ENCODE assay signal across 9 cellular contexts in the genomic region with DNA sequence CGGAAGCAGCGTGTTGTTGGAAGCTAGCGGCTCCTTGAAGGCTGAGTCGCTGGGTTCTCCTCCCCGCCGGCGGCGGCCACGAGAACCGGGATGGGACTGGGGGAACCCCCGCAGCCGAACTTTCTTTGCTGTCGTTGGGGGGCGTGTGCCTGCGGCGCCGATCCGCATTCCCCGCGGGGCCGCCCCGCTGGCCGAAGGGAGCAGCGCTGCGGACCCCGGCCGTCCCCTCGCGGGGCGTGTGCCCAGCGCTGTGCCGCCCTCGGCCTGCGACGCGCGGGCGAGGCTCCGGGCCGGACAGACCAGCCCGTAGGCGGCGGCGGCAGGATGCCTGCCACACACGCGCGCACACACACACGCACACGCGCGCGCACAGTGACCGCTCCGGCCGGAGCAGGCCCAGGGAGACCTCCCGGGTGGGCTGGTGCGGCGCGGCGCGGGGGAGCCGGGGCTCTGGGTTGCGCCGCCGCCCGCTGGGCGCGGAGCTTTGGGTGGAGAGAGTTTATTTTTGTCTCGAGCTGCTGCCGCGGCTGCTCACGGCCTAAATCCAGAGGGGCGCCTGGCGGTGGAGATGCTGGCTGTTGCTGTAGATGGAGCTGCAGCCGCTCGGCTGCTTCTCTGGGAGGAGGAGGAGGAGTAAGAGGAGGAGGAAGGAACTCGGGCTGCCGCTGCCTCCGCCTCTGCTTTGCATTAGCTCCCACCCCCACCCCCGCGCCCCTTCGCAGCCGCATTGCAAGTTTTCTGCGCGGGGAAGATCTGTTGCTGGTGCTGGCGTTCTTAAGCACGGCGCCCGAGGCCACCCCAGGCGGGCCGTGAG. TPM values are rescaled to one million over a fixed set of nuclear protein-coding genes. Genes with fewer than 3 reads are reported as not detected.
DNase-seq lines count a peak whose midpoint lies in the region; ATAC-seq, FAIRE-seq and TF ChIP-seq lines count a peak whose summit lies in the region.
"Had no signal": no experiment of that assay in that cellular context is flagged by ENCODE, and none has a peak within 500 bp of the region (broad histone marks: within the 10 kb centered on the region; RNA-seq: fewer than 3 reads in every experiment).

A gene with protein sequence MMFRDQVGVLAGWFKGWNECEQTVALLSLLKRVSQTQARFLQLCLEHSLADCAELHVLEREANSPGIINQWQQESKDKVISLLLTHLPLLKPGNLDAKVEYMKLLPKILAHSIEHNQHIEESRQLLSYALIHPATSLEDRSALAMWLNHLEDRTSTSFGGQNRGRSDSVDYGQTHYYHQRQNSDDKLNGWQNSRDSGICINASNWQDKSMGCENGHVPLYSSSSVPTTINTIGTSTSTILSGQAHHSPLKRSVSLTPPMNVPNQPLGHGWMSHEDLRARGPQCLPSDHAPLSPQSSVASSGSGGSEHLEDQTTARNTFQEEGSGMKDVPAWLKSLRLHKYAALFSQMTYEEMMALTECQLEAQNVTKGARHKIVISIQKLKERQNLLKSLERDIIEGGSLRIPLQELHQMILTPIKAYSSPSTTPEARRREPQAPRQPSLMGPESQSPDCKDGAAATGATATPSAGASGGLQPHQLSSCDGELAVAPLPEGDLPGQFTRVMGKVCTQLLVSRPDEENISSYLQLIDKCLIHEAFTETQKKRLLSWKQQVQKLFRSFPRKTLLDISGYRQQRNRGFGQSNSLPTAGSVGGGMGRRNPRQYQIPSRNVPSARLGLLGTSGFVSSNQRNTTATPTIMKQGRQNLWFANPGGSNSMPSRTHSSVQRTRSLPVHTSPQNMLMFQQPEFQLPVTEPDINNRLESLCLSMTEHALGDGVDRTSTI (plus strand): TSS at position 719 of the 814 bp plus-strand sequence. CDS start 789 bp downstream, outside the sequence.

- H3K36me3 ChIP-seq in keratinocyte (ENCODE audit: control insufficient read depth in 2 of 2, extremely low read depth in 1 of 2, insufficient read depth in 2 of 2, low read length in 2 of 2), result peaks cover 1 to 6% of the 10 kb centered on the region in 2 experiments

- H2AFZ ChIP-seq in keratinocyte (ENCODE audit: control insufficient read depth, low read length), result no peak within 1 kb of the TSS

- FAIRE-seq in keratinocyte (lab: Jason Lieb, UNC), result no peak
- FAIRE-seq: A204.1 had no signal

- peak within 1 kb of the TSS; percentile 76 to 91 (median 85) for H3K4me3 ChIP-seq in keratinocyte (ENCODE audit: control insufficient read depth in 2 of 3, extremely low read depth in 1 of 3, insufficient read depth in 2 of 3, low read depth in 1 of 3, low read length in 3 of 3)

- peaks cover 41% of the 10 kb centered on the region for H3K79me2 ChIP-seq in keratinocyte (ENCODE audit: control insufficient read depth, insufficient read depth, low read length)

- dilution Hi-C loops in keratinocyte (cut with MboI; ENCODE audit: extremely low pct_ligation_motif_present, low sequenced_read_pairs), result no loop called here

- no peaks in the 10 kb centered on the region for H3K9me1 ChIP-seq in keratinocyte (ENCODE audit: control insufficient read depth, extremely low read depth, insufficient read depth, low read length)

- no peaks in the 10 kb centered on the region for H4K20me1 ChIP-seq in keratinocyte (ENCODE audit: control insufficient read depth, extremely low read depth, insufficient read depth, low read length)

- H3K4me2 ChIP-seq in keratinocyte (ENCODE audit: control insufficient read depth, extremely low read depth, insufficient read depth, low read depth, low read length), result peak within 1 kb of the TSS; percentile 95

- peak within 1 kb of the TSS; percentile 78 for H3K27ac ChIP-seq in keratinocyte (ENCODE audit: control insufficient read depth, insufficient read depth, low read length)

- H3K4me1 ChIP-seq in keratinocyte (ENCODE audit: control insufficient read depth, extremely low read depth, insufficient read depth, low read length), result peaks cover 40% of the 10 kb centered on the region

- peak in 2 of 3 experiments; percentile 36 to 50 for TF ChIP-seq CTCF in keratinocyte (optimal IDR thresholded peaks at IDR 0.05 in 1 of 3, IDR thresholded peaks at IDR 0.05 in 1 of 3, conservative IDR thresholded peaks at IDR 0.05 in 1 of 3; ENCODE audit: extremely low read depth in 1 of 3, insufficient read depth in 2 of 3, low read length in 3 of 3)

- H3K9ac ChIP-seq in keratinocyte (ENCODE audit: control insufficient read depth, extremely low read depth, insufficient read depth, low read length), result peak within 1 kb of the TSS; percentile 90

- H3K9me3 ChIP-seq in keratinocyte (ENCODE audit: control insufficient read depth, low read depth, low read length), result no peaks in the 10 kb centered on the region

- ATAC-seq in HG02852 (IDR thresholded peaks at IDR 0.05; ENCODE audit: unreplicated experiment), result peak; percentile 36

- DNase-seq in NCI-H1417 (lab: John Stamatoyannopoulos, UW) (peak; percentile 40 to 84 (median 71)), NCI-H1417 treated with DMSO at 0.1 percent for 48 hours (lab: John Stamatoyannopoulos, UW) (no peak), NCI-H2107 (lab: John Stamatoyannopoulos, UW) (peak; percentile 6), cerebellum (ENCODE audit: low spot score) (peak; percentile 66), keratinocyte (ENCODE audit: low read depth, low spot score) (no peak)
- DNase-seq in activated CD4-positive, CD25-positive, alpha-beta regulatory T cell treated with anti-CD3 and anti-CD28 coated beads, Interleukin-2, amount 50 U/mL, for 72 hours, result peak; percentile 49
- peak; percentile 55 for DNase-seq in stimulated activated CD4-positive, alpha-beta T cell treated with anti-CD3 and anti-CD28 coated beads, Interleukin-12 subunit alpha, Interleukin-12 subunit beta, amount 100 ng/mL, for 4 hours

- no peaks in the 10 kb centered on the region for H3K27me3 ChIP-seq in keratinocyte (ENCODE audit: control insufficient read depth, extremely low read depth, insufficient read depth, low read length)

RNA-seq across cellular contexts. Expression of the gene that starts here (rescaled TPM):
- 15.7 TPM for total RNA-seq in cerebellum
- 10.5 to 16.2 TPM (median 11.3 TPM) in 3 replicates for polyA plus RNA-seq in keratinocyte
- 10.2 TPM for polyA plus RNA-seq in keratinocyte (2011; ENCODE audit: low read depth)
- 16.9 and 18.0 TPM in 2 replicates for polyA plus RNA-seq in keratinocyte (2011; cell fraction: cytosol; rRNA removed)
- polyA plus RNA-seq in keratinocyte (2011; cell fraction: nucleus; rRNA removed), result 66.2 and 90.8 TPM in 2 replicates
- 11.9 and 20.4 TPM in 2 replicates for polyA plus RNA-seq in keratinocyte (2012; ENCODE audit: low replicate concordance)
- 33.7 to 69.4 TPM (median 42.7 TPM) in 3 replicates for polyA minus RNA-seq in keratinocyte
- 30.1 TPM for polyA minus RNA-seq in keratinocyte (2011; cell fraction: cytosol; rRNA and poly(A)+ RNA removed)
- polyA minus RNA-seq in keratinocyte (2011; cell fraction: nucleus; rRNA and poly(A)+ RNA removed), result 65.0 and 134 TPM in 2 replicates

Comparison
In these comparisons a context has a peak if more than half of its experiments do, and no peak if none do; other contexts are left out.
1. DNase-seq: peak in NCI-H1417 (3 of 3), NCI-H2107 (single experiment), activated CD4-positive, CD25-positive, alpha-beta regulatory T cell treated with anti-CD3 and anti-CD28 coated beads, Interleukin-2, amount 50 U/mL, for 72 hours (single experiment), cerebellum (single experiment) and stimulated activated CD4-positive, alpha-beta T cell treated with anti-CD3 and anti-CD28 coated beads, Interleukin-12 subunit alpha, Interleukin-12 subunit beta, amount 100 ng/mL, for 4 hours (single experiment); none in NCI-H1417 treated with DMSO at 0.1 percent for 48 hours (single experiment) and keratinocyte (single experiment).